In the genomic region with DNA sequence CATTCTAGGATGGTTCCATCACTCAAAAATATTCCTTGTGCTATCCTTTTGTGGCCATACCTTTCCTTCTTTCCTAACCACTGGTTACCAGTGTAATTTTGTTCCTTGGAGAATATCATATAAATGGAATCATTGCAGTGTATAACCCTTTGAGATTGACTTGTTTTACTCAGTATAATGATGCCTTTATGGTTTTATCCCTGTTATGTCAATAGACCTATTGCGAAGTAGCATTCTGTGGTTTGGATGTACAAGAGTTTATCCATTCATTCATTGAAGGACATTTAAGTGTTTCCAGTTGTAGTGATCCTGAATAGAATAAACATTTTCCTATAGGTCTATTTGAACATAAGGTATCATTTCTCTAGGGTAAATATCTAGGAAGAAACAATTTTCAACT, we compare ENCODE assay signal across 1 cellular context.
TF ChIP-seq lines count a peak whose summit lies in the region.

No MANE protein-coding gene starts in this region.

TF ChIP-seq in GM23338, 12 proteins besides CTCF, POLR2A, EP300 and RAD21 (continued from another document):
- TF ChIP-seq, protein P1, sequence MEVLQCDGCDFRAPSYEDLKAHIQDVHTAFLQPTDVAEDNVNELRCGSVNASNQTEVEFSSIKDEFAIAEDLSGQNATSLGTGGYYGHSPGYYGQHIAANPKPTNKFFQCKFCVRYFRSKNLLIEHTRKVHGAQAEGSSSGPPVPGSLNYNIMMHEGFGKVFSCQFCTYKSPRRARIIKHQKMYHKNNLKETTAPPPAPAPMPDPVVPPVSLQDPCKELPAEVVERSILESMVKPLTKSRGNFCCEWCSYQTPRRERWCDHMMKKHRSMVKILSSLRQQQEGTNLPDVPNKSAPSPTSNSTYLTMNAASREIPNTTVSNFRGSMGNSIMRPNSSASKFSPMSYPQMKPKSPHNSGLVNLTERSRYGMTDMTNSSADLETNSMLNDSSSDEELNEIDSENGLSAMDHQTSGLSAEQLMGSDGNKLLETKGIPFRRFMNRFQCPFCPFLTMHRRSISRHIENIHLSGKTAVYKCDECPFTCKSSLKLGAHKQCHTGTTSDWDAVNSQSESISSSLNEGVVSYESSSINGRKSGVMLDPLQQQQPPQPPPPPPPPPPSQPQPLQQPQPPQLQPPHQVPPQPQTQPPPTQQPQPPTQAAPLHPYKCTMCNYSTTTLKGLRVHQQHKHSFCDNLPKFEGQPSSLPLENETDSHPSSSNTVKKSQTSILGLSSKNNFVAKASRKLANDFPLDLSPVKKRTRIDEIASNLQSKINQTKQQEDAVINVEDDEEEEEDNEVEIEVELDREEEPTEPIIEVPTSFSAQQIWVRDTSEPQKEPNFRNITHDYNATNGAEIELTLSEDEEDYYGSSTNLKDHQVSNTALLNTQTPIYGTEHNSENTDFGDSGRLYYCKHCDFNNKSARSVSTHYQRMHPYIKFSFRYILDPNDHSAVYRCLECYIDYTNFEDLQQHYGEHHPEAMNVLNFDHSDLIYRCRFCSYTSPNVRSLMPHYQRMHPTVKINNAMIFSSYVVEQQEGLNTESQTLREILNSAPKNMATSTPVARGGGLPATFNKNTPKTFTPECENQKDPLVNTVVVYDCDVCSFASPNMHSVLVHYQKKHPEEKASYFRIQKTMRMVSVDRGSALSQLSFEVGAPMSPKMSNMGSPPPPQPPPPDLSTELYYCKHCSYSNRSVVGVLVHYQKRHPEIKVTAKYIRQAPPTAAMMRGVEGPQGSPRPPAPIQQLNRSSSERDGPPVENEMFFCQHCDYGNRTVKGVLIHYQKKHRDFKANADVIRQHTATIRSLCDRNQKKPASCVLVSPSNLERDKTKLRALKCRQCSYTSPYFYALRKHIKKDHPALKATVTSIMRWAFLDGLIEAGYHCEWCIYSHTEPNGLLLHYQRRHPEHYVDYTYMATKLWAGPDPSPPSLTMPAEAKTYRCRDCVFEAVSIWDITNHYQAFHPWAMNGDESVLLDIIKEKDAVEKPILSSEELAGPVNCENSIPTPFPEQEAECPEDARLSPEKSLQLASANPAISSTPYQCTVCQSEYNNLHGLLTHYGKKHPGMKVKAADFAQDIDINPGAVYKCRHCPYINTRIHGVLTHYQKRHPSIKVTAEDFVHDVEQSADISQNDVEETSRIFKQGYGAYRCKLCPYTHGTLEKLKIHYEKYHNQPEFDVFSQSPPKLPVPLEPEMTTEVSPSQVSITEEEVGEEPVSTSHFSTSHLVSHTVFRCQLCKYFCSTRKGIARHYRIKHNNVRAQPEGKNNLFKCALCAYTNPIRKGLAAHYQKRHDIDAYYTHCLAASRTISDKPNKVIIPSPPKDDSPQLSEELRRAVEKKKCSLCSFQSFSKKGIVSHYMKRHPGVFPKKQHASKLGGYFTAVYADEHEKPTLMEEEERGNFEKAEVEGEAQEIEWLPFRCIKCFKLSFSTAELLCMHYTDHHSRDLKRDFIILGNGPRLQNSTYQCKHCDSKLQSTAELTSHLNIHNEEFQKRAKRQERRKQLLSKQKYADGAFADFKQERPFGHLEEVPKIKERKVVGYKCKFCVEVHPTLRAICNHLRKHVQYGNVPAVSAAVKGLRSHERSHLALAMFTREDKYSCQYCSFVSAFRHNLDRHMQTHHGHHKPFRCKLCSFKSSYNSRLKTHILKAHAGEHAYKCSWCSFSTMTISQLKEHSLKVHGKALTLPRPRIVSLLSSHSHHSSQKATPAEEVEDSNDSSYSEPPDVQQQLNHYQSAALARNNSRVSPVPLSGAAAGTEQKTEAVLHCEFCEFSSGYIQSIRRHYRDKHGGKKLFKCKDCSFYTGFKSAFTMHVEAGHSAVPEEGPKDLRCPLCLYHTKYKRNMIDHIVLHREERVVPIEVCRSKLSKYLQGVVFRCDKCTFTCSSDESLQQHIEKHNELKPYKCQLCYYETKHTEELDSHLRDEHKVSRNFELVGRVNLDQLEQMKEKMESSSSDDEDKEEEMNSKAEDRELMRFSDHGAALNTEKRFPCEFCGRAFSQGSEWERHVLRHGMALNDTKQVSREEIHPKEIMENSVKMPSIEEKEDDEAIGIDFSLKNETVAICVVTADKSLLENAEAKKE (CRISPR knock-in tag; IDR thresholded peaks at IDR 0.05), result no peak
- TF ChIP-seq CREB1 (CRISPR knock-in tag; IDR thresholded peaks at IDR 0.05; ENCODE audit: low read depth) (no peak), STAT1 (IDR thresholded peaks at IDR 0.05; ENCODE audit: unreplicated experiment) (no peak), ZNF331 (CRISPR knock-in tag; IDR thresholded peaks at IDR 0.05; ENCODE audit: low read depth) (no peak), JUNB (IDR thresholded peaks at IDR 0.05; ENCODE audit: unreplicated experiment) (no peak)
- TF ChIP-seq, protein P2, sequence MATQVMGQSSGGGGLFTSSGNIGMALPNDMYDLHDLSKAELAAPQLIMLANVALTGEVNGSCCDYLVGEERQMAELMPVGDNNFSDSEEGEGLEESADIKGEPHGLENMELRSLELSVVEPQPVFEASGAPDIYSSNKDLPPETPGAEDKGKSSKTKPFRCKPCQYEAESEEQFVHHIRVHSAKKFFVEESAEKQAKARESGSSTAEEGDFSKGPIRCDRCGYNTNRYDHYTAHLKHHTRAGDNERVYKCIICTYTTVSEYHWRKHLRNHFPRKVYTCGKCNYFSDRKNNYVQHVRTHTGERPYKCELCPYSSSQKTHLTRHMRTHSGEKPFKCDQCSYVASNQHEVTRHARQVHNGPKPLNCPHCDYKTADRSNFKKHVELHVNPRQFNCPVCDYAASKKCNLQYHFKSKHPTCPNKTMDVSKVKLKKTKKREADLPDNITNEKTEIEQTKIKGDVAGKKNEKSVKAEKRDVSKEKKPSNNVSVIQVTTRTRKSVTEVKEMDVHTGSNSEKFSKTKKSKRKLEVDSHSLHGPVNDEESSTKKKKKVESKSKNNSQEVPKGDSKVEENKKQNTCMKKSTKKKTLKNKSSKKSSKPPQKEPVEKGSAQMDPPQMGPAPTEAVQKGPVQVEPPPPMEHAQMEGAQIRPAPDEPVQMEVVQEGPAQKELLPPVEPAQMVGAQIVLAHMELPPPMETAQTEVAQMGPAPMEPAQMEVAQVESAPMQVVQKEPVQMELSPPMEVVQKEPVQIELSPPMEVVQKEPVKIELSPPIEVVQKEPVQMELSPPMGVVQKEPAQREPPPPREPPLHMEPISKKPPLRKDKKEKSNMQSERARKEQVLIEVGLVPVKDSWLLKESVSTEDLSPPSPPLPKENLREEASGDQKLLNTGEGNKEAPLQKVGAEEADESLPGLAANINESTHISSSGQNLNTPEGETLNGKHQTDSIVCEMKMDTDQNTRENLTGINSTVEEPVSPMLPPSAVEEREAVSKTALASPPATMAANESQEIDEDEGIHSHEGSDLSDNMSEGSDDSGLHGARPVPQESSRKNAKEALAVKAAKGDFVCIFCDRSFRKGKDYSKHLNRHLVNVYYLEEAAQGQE (IDR thresholded peaks at IDR 0.05; ENCODE audit: unreplicated experiment), result no peak
